Comparison of ENCODE assay signal across 23 cellular contexts in the genomic region with DNA sequence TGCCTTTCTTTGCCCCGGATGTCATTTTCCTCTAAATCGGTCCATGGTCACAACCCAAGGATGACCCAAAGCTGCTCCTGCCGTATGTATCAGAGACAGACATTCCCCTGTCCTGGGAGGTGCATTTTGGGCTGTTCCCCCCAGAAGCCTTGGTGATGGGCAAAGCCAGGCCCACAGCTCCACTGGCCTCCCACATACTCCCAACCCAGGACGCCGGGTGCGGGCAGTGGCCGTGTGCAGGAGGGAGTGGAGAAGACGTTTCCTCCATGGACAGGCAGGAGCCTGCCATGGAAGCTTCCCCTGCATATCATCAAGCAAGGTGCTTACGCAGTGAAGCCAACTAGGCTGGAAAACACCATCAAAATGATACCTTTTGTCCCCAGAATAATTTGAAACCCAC.
DNase-seq lines count a peak whose midpoint lies in the region; ATAC-seq, FAIRE-seq and TF ChIP-seq lines count a peak whose summit lies in the region.
"Had no signal": no experiment of that assay in that cellular context is flagged by ENCODE, and none has a peak within 500 bp of the region (broad histone marks: within the 10 kb centered on the region; RNA-seq: fewer than 3 reads in every experiment).

No MANE protein-coding gene starts in this region.

- no peak overlapping the region for H3K4me3 ChIP-seq in heart right ventricle
- no peak overlapping the region for H3K4me3 ChIP-seq in ascending aorta
- no peak overlapping the region for H3K4me3 ChIP-seq in tibial artery
- H3K4me3 ChIP-seq: BLaER1, GM12878, GM23338 had no signal

- H3K9me3 ChIP-seq in heart right ventricle (peaks cover 0 to 5% (median 0%) of the 10 kb centered on the region in 11 donors), ascending aorta (no peaks in the 10 kb centered on the region), tibial artery (no peaks in the 10 kb centered on the region)

- FAIRE-seq in GM19239 (lab: Jason Lieb, UNC) = no peak
- FAIRE-seq: A204.1, D721Med, GM12878 had no signal

- TF ChIP-seq CTCF in heart right ventricle (IDR thresholded peaks at IDR 0.05) (no peak), ascending aorta (IDR thresholded peaks at IDR 0.05) (no peak), tibial artery (IDR thresholded peaks at IDR 0.05) (no peak)

- WGBS in heart right ventricle, 2 donors = 88 to 90% methylated on average over 9 of the region's 9 CpGs

- peaks cover 0 to 3% (median 0%) of the 10 kb centered on the region in 9 donors for H3K36me3 ChIP-seq in heart right ventricle
- H3K36me3 ChIP-seq in ascending aorta = peaks cover 25 to 45% of the 10 kb centered on the region in 2 donors
- peaks cover 28 to 45% (median 41%) of the 10 kb centered on the region in 3 donors for H3K36me3 ChIP-seq in tibial artery

- H3K27ac ChIP-seq in heart right ventricle (no peak overlapping the region), ascending aorta (peak overlapping the region; percentile 19 to 50), tibial artery (no peak overlapping the region)
- H3K27ac ChIP-seq: 22Rv1, BLaER1, C4-2B had no signal

- intact Hi-C loops in Right ventricle myocardium inferior (cut with DNase I) = no loop called here
- intact Hi-C loops in heart right ventricle (cut with DNase I) = loop anchor here in 1 of 10 donors (10.0 kb wide), 1 partner anchor 153 kb away; no protein-coding TSS in a partner anchor
- intact Hi-C loops in ascending aorta (cut with DNase I) = no loop called here
- intact Hi-C loops in tibial artery (cut with DNase I; ENCODE audit: low total_unique reads) = no loop called here

- no peak for ATAC-seq in Right ventricle myocardium inferior
- no peak for ATAC-seq in heart right ventricle
- ATAC-seq in HG03457 (IDR thresholded peaks at IDR 0.05; ENCODE audit: unreplicated experiment) = no peak
- ATAC-seq: CD8-positive, alpha-beta T cell; GM12878; GM23338 had no signal

- DNase-seq in Right ventricle myocardium inferior (ENCODE audit: missing footprints) (peak; percentile 27), heart right ventricle (no peak), ascending aorta (ENCODE audit: low spot score in 2 of 2) (peak in 1 of 2 donors; percentile 22), mesenteric fat pad (ENCODE audit: low spot score) (peak; percentile 62), tibial artery (peak; percentile 16 to 40), activated T-cell treated with anti-CD3 and anti-CD28 coated beads for 4 hours (no peak), GM19239 (ENCODE audit: insufficient read length, low spot score) (no peak)
- DNase-seq: CD4-positive, CD25-positive, alpha-beta regulatory T cell; CD8-positive, alpha-beta T cell; DMS 273 treated with DMSO at 0.1 percent for 48 hours; DMS79; EL; GDM1; H9; HFFc6 had no signal

- H3K27me3 ChIP-seq in heart right ventricle (no peaks in the 10 kb centered on the region), ascending aorta (no peaks in the 10 kb centered on the region), tibial artery (no peaks in the 10 kb centered on the region)
- H3K27me3 ChIP-seq: BLaER1 had no signal

- H3K4me1 ChIP-seq in heart right ventricle = peaks cover under 1 to 28% (median 12%) of the 10 kb centered on the region in 9 donors
- H3K4me1 ChIP-seq in ascending aorta = peaks cover 0 to 37% of the 10 kb centered on the region in 2 donors
- peaks cover 0 to 45% (median 16%) of the 10 kb centered on the region in 4 donors for H3K4me1 ChIP-seq in tibial artery
- H3K4me1 ChIP-seq: BLaER1 had no signal

Comparison
In these comparisons a context has a peak if more than half of its experiments do, and no peak if none do; other contexts are left out.
1. DNase-seq: peak in Right ventricle myocardium inferior (single experiment), mesenteric fat pad (single experiment) and tibial artery (2 of 2); none in heart right ventricle (0 of 2), activated T-cell treated with anti-CD3 and anti-CD28 coated beads for 4 hours (single experiment) and GM19239 (single experiment).
2. H3K27ac ChIP-seq: peak in ascending aorta (2 of 2); none in heart right ventricle (0 of 10) and tibial artery (0 of 2).